In the genomic region with DNA sequence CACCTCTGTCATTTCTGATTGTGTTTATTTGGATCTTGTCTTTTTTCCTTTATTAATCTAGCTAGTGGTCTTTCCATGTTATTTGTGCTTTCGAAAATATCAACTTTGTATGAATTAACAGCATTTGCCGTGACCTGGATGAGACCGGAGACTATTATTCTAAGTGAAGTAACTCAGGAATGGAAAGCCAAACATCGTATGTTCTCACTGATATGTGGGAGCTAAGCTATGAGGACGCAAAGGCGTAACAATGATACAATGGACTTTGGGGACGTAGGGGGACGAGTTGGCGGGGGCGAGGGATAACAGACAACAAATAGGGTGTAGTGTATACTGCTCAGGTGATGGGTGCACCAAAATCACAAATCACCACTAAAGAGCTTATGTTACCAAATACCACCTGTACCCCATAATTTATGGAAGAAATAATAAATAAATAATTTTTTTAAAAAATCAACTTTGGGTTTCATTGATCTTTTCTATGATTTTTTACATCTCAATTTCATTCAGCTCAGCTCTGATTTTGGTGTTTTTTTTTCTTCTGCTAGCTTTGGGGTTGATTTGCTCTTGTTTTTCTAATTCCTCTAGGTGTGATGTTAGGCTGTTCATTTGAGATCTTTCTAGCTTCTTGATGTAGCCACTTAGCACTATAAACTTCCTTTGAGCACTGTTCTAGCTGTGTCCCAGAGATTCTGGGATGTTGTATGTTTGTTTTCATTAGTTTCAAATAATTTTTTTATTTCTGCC, we compare ENCODE assay signal across 9 cellular contexts. TPM values are rescaled to one million over a fixed set of nuclear protein-coding genes. Genes with fewer than 3 reads are reported as not detected.
DNase-seq lines count a peak whose midpoint lies in the region; ATAC-seq and TF ChIP-seq lines count a peak whose summit lies in the region.
"Not testable (repeated sequence)": the region's sequence is repeated elsewhere in the genome, so short reads cannot be mapped to it uniquely, and the experiment has no call there.
"Had no signal": no experiment of that assay in that cellular context is flagged by ENCODE, and none has a peak within 500 bp of the region (broad histone marks: within the 10 kb centered on the region; RNA-seq: fewer than 3 reads in every experiment).

No MANE protein-coding gene starts in this region.

- H3K36me3 Mint-ChIP-seq in activated CD4-positive, alpha-beta T cell treated with anti-CD3 and anti-CD28 coated beads, Interleukin-2, amount 10 ng/mL, durations not matched to agents 7 days and 5 days (ENCODE audit: low read depth); chondrocyte (ENCODE audit: low read depth); memory B cell: not testable (repeated sequence)

- H3K9me3 ChIP-seq in PC-3 (ENCODE audit: low read length), result not testable (repeated sequence)

- not testable (repeated sequence) for H3K79me2 ChIP-seq in PC-3 (ENCODE audit: low read length)

- not testable (repeated sequence) for H3K4me1 Mint-ChIP-seq in activated CD4-positive, alpha-beta T cell treated with anti-CD3 and anti-CD28 coated beads, Interleukin-2, amount 10 ng/mL, durations not matched to agents 7 days and 5 days; chondrocyte (ENCODE audit: low read depth); memory B cell

- not testable (repeated sequence) for H3F3A ChIP-seq in PC-3 (ENCODE audit: low read length, unreplicated experiment)

- H3K36me3 ChIP-seq in PC-3 (ENCODE audit: low read depth, low read length), result not testable (repeated sequence)

- H3K27me3 ChIP-seq in PC-3 (ENCODE audit: low read length), result not testable (repeated sequence)

- H3K9ac ChIP-seq in PC-3 (ENCODE audit: low read length), result not testable (repeated sequence)

- H3K4me3 Mint-ChIP-seq in activated CD4-positive, alpha-beta T cell treated with anti-CD3 and anti-CD28 coated beads, Interleukin-2, amount 10 ng/mL, durations not matched to agents 7 days and 5 days; chondrocyte (ENCODE audit: unreplicated experiment); memory B cell: not testable (repeated sequence)

- H3K4me1 ChIP-seq in PC-3 (ENCODE audit: insufficient read depth, low read length), result not testable (repeated sequence)

- CTCF ChIA-PET in PC-3 (lab: Charles Lee), result interaction anchor here (1.1 kb wide), 2 partner anchors 132 to 601 kb away, joined by 3 to 5 read pairs; no protein-coding TSS in a partner anchor
- CTCF ChIA-PET in activated CD4-positive, alpha-beta T cell treated with anti-CD3 and anti-CD28 coated beads, Interleukin-2, amount 10 ng/mL, durations not matched to agents 7 days and 5 days (lab: Charles Lee), result interaction anchor here (0.6 to 1.3 kb wide), 4 partner anchors 12 to 508 kb away, joined by 3 to 5 read pairs (median 4); no protein-coding TSS in a partner anchor

- H3K4me3 ChIP-seq in PC-3 (ENCODE audit: low read length), result not testable (repeated sequence)

- peak; percentile 1 for DNase-seq in EH (ENCODE audit: low read depth)
- DNase-seq in PC-3, result peak; percentile 16
- peak; percentile 26 for DNase-seq in activated CD4-positive, alpha-beta T cell treated with anti-CD3 and anti-CD28 coated beads, Interleukin-2, amount 10 ng/mL, durations not matched to agents 7 days and 5 days
- DNase-seq in chondrocyte (ENCODE audit: low spot score), result peak; percentile 94
- DNase-seq in left ventricle myocardium superior, result peak; percentile 35
- peak; percentile 13 to 25 for DNase-seq in memory B cell (ENCODE audit: low spot score in 2 of 2)
- DNase-seq in posterior vena cava (ENCODE audit: low spot score), result peak; percentile 83

- not testable (repeated sequence) for H3K4me2 ChIP-seq in PC-3 (ENCODE audit: low read length)

- not testable (repeated sequence) for ATAC-seq in PC-3; left ventricle myocardium superior; memory B cell (ENCODE audit: low read depth)

- POLR2A ChIA-PET in PC-3 (lab: Charles Lee; ENCODE audit: unreplicated experiment), result interaction anchor here (0.7 to 0.8 kb wide), 2 partner anchors 84 to 496 kb away, joined by 4 to 7 read pairs; a partner anchor contains a TSS
- POLR2A ChIA-PET in activated CD4-positive, alpha-beta T cell treated with anti-CD3 and anti-CD28 coated beads, Interleukin-2, amount 10 ng/mL, durations not matched to agents 7 days and 5 days (lab: Charles Lee), result interaction anchor here (0.7 kb wide), 1 partner anchor 496 kb away, joined by 5 read pairs; no protein-coding TSS in a partner anchor

- not testable (repeated sequence) for H3K27ac ChIP-seq in PC-3 (ENCODE audit: low read length)

- not testable (repeated sequence) for H3K27me3 Mint-ChIP-seq in activated CD4-positive, alpha-beta T cell treated with anti-CD3 and anti-CD28 coated beads, Interleukin-2, amount 10 ng/mL, durations not matched to agents 7 days and 5 days; chondrocyte (ENCODE audit: low read depth); memory B cell

- H3K9me3 Mint-ChIP-seq in activated CD4-positive, alpha-beta T cell treated with anti-CD3 and anti-CD28 coated beads, Interleukin-2, amount 10 ng/mL, durations not matched to agents 7 days and 5 days; chondrocyte (ENCODE audit: low read depth); memory B cell: not testable (repeated sequence)

- not testable (repeated sequence) for H3K9me2 ChIP-seq in PC-3 (replicated peaks; ENCODE audit: low read length)

- H3K27ac Mint-ChIP-seq in activated CD4-positive, alpha-beta T cell treated with anti-CD3 and anti-CD28 coated beads, Interleukin-2, amount 10 ng/mL, durations not matched to agents 7 days and 5 days; chondrocyte (ENCODE audit: unreplicated experiment); memory B cell: not testable (repeated sequence)

- TF ChIP-seq CTCF in PC-3 (conservative IDR thresholded peaks at IDR 0.05; ENCODE audit: low read depth, low read length); chondrocyte (IDR thresholded peaks at IDR 0.05): not testable (repeated sequence)

- not testable (repeated sequence) for H4K20me1 ChIP-seq in PC-3 (ENCODE audit: low read length)

- BruUV-seq in PC-3 (replicated peaks; lab: Mats Ljungman, UMichigan), result not testable (repeated sequence)

- intact Hi-C loops in PC-3 (cut with micrococcal nuclease); left ventricle myocardium superior (cut with micrococcal nuclease); posterior vena cava (cut with DNase I): not testable (repeated sequence)

- not testable (repeated sequence) for H2AFZ ChIP-seq in PC-3 (ENCODE audit: low read length)

RNA-seq across cellular contexts. Expression of a gene that starts 27.1 kb away (rescaled TPM):
- total RNA-seq in PC-3 (2014; rRNA removed), result not detected in 2 replicates
- total RNA-seq in activated CD4-positive, alpha-beta T cell treated with anti-CD3 and anti-CD28 coated beads, Interleukin-2, amount 10 ng/mL, durations not matched to agents 7 days and 5 days, result not detected
- not detected in 3 replicates for total RNA-seq in chondrocyte
- not detected for total RNA-seq in left ventricle myocardium superior
- not detected for total RNA-seq in posterior vena cava
- total RNA-seq: Peyer's patch, Right ventricle myocardium inferior had no signal

Comparison
In these comparisons a context has a peak if more than half of its experiments do, and no peak if none do; other contexts are left out.
1. DNase-seq: peak in every context shown above with its lines; median percentile 94 in chondrocyte; 83 in posterior vena cava; 35 in left ventricle myocardium superior; 26 in activated CD4-positive, alpha-beta T cell treated with anti-CD3 and anti-CD28 coated beads, Interleukin-2, amount 10 ng/mL, durations not matched to agents 7 days and 5 days; 19 in memory B cell; 16 in PC-3; 1 in EH.